Comparison of ENCODE assay signal across 8 cellular contexts in genomic region chr16:70453117-70453890, GRCh38. TPM values are rescaled to one million over a fixed set of nuclear protein-coding genes. Genes with fewer than 3 reads are reported as not detected.
DNase-seq lines count a peak whose midpoint lies in the region; ATAC-seq and TF ChIP-seq lines count a peak whose summit lies in the region.

No MANE protein-coding gene starts in this region.

- H3K4me3 Mint-ChIP-seq in stimulated activated naive CD8-positive, alpha-beta T cell treated with anti-CD3 and anti-CD28 coated beads, Interleukin-15, Interleukin-2, amounts not matched to agents 100 ng/mL and 50 ng/mL, for 24 hours: peak overlapping the region; percentile 88
- H3K4me3 Mint-ChIP-seq in central memory CD8-positive, alpha-beta T cell: peak overlapping the region; percentile 88

- no peaks in the 10 kb centered on the region for H3K27me3 ChIP-seq in mononuclear cell (ENCODE audit: insufficient read depth, low read length)

- TF ChIP-seq POLR2A in GM18505 (IDR thresholded peaks at IDR 0.05; ENCODE audit: borderline replicate concordance, extremely low read depth, insufficient read depth, insufficient read length): no peak

- H3K9me3 Mint-ChIP-seq in stimulated activated naive CD8-positive, alpha-beta T cell treated with anti-CD3 and anti-CD28 coated beads, Interleukin-15, Interleukin-2, amounts not matched to agents 100 ng/mL and 50 ng/mL, for 24 hours: no peaks in the 10 kb centered on the region
- H3K9me3 Mint-ChIP-seq in central memory CD8-positive, alpha-beta T cell: no peaks in the 10 kb centered on the region

- no peak for TF ChIP-seq CTCF in mucosa of descending colon (IDR thresholded peaks at IDR 0.05)

- DNase-seq in stimulated activated naive CD8-positive, alpha-beta T cell treated with anti-CD3 and anti-CD28 coated beads, Interleukin-15, Interleukin-2, amounts not matched to agents 100 U/mL and 50 U/mL, for 24 hours: no peak
- no peak for DNase-seq in central memory CD8-positive, alpha-beta T cell (ENCODE audit: low spot score in 2 of 2)
- DNase-seq in mucosa of descending colon (no peak), caudate nucleus (lab: John Stamatoyannopoulos, UW) (no peak), NCI-H2171 treated with DMSO at 0.1 percent for 48 hours (lab: John Stamatoyannopoulos, UW) (no peak)

- H3K4me3 ChIP-seq in mononuclear cell (ENCODE audit: low read length) (peak overlapping the region; percentile 86), mucosa of descending colon (no peak overlapping the region)

- H3K27ac ChIP-seq in caudate nucleus (ENCODE audit: low read depth, low read length): no peak overlapping the region

- H3K4me1 ChIP-seq in mononuclear cell (ENCODE audit: insufficient read depth, low read length) (peaks cover 20% of the 10 kb centered on the region), mucosa of descending colon (ENCODE audit: low read depth) (no peaks in the 10 kb centered on the region)

- no peaks in the 10 kb centered on the region for H3K36me3 Mint-ChIP-seq in stimulated activated naive CD8-positive, alpha-beta T cell treated with anti-CD3 and anti-CD28 coated beads, Interleukin-15, Interleukin-2, amounts not matched to agents 100 ng/mL and 50 ng/mL, for 24 hours (ENCODE audit: low read depth)
- peaks cover 4% of the 10 kb centered on the region for H3K36me3 Mint-ChIP-seq in central memory CD8-positive, alpha-beta T cell (ENCODE audit: insufficient read depth)

- H3K4me1 Mint-ChIP-seq in stimulated activated naive CD8-positive, alpha-beta T cell treated with anti-CD3 and anti-CD28 coated beads, Interleukin-15, Interleukin-2, amounts not matched to agents 100 ng/mL and 50 ng/mL, for 24 hours (ENCODE audit: low read depth): peaks cover 16% of the 10 kb centered on the region
- peaks cover 18% of the 10 kb centered on the region for H3K4me1 Mint-ChIP-seq in central memory CD8-positive, alpha-beta T cell

- no peaks in the 10 kb centered on the region for H3K9me3 ChIP-seq in mononuclear cell (ENCODE audit: low read depth, low read length)
- H3K9me3 ChIP-seq in mucosa of descending colon: no peaks in the 10 kb centered on the region

- no peaks in the 10 kb centered on the region for H3K27me3 Mint-ChIP-seq in stimulated activated naive CD8-positive, alpha-beta T cell treated with anti-CD3 and anti-CD28 coated beads, Interleukin-15, Interleukin-2, amounts not matched to agents 100 ng/mL and 50 ng/mL, for 24 hours
- no peaks in the 10 kb centered on the region for H3K27me3 Mint-ChIP-seq in central memory CD8-positive, alpha-beta T cell

- intact Hi-C loops in mucosa of descending colon (cut with DNase I, micrococcal nuclease): loop anchor here in 1 of 2 donors (10.0 kb wide), 1 partner anchor 59 kb away; no protein-coding TSS in a partner anchor

- H3K36me3 ChIP-seq in mucosa of descending colon (ENCODE audit: low read depth): no peaks in the 10 kb centered on the region

- no peak for ATAC-seq in stimulated activated naive CD8-positive, alpha-beta T cell treated with anti-CD3 and anti-CD28 coated beads, Interleukin-15, Interleukin-2, amounts not matched to agents 100 U/mL and 50 U/mL, for 24 hours
- no peak for ATAC-seq in central memory CD8-positive, alpha-beta T cell (replicated peaks; ENCODE audit: extremely low read depth, poor library complexity, severe bottlenecking)
- no peak for ATAC-seq in GM18505 (IDR thresholded peaks at IDR 0.05; ENCODE audit: unreplicated experiment)
- ATAC-seq in mucosa of descending colon: no peak

- peak overlapping the region; percentile 75 for H3K27ac Mint-ChIP-seq in stimulated activated naive CD8-positive, alpha-beta T cell treated with anti-CD3 and anti-CD28 coated beads, Interleukin-15, Interleukin-2, amounts not matched to agents 100 ng/mL and 50 ng/mL, for 24 hours
- H3K27ac Mint-ChIP-seq in central memory CD8-positive, alpha-beta T cell (ENCODE audit: low read depth): peak overlapping the region; percentile 49

RNA-seq across cellular contexts. Expression of gene FCSK, which starts 1.1 kb away (rescaled TPM):
- total RNA-seq in mononuclear cell: 9.2 TPM
- 10 to 100 TPM; 30.1 to 47.4 (median 33.0) TPM for total RNA-seq in mucosa of descending colon

RNA-seq across cellular contexts. Expression of gene ST3GAL2, which starts 14.4 kb away (rescaled TPM):
- 18.5 TPM for total RNA-seq in mononuclear cell
- 10 to 100 TPM in 1 of 3 donors, 1 to 10 TPM in 2; 4.2 to 22.4 (median 9.5) TPM for total RNA-seq in mucosa of descending colon
